26 cellular contexts compared by ENCODE assay signal in the genomic region with DNA sequence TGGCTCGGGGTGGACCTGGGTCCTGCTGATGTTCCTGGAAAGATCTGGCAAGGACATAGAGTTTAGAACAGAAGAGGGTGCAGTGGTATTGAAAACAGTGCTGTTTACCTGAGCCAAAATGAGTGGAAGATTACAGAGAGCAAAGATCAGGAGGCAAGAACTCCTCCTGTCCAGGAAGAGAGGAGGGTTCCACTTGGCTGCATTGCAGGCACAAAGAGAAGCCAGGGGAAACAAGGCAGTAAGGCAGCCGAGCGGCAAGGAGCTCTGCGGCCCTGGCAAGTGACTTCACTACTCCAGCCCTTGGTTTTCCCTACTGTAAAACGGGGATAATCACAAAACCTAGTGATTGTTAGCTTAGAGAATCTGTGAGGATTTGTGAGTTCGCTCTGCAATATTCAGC. TPM values are rescaled to one million over a fixed set of nuclear protein-coding genes. Genes with fewer than 3 reads are reported as not detected.
DNase-seq lines count a peak whose midpoint lies in the region; ATAC-seq, FAIRE-seq and TF ChIP-seq lines count a peak whose summit lies in the region.
"Had no signal": no experiment of that assay in that cellular context is flagged by ENCODE, and none has a peak within 500 bp of the region (broad histone marks: within the 10 kb centered on the region; RNA-seq: fewer than 3 reads in every experiment).

No MANE protein-coding gene starts in this region.

- no peak for DNase-seq in IMR-90
- no peak for DNase-seq in keratinocyte (ENCODE audit: low read depth, low spot score)
- DNase-seq in mucosa of gallbladder (ENCODE audit: low spot score), result peak; percentile 44
- no peak for DNase-seq in NCI-H510A (lab: John Stamatoyannopoulos, UW)
- DNase-seq in amygdala (lab: John Stamatoyannopoulos, UW), result no peak
- no peak for DNase-seq in HCEC 1CT
- DNase-seq: activated B cell treated with CpG ODN at 0.5 μM for 24 hours; activated CD4-positive, alpha-beta T cell treated with anti-CD3 and anti-CD28 coated beads, Interleukin-2, amount 50 U/mL, for 48 hours; activated gamma-delta T cell treated with Interleukin-2 at 50 U/mL for 16 hours; activated T-cell treated with anti-CD3 and anti-CD28 coated beads for 4 hours; AML-193; amniotic stem cell; DND-41; H9; hippocampal formation; NCI-H1105 treated with DMSO at 0.1 percent for 48 hours; NCI-H2081 treated with DMSO at 0.1 percent for 48 hours; NCI-H510A treated with DMSO at 0.1 percent for 48 hours; occipital lobe; stimulated activated naive CD4-positive, alpha-beta T cell had no signal

- no peak overlapping the region for H3K4me2 ChIP-seq in IMR-90 (ENCODE audit: low read depth, low read length)
- H3K4me2 ChIP-seq in keratinocyte (ENCODE audit: control insufficient read depth, extremely low read depth, insufficient read depth, low read depth, low read length), result no peak overlapping the region

- no peak overlapping the region for H3K23ac ChIP-seq in IMR-90 (ENCODE audit: low read depth, low read length)

- no peak for TF ChIP-seq CTCF in IMR-90 (conservative IDR thresholded peaks at IDR 0.05; ENCODE audit: low read depth, low read length)
- TF ChIP-seq CTCF in keratinocyte (optimal IDR thresholded peaks at IDR 0.05 in 1 of 3, IDR thresholded peaks at IDR 0.05 in 1 of 3, conservative IDR thresholded peaks at IDR 0.05 in 1 of 3; ENCODE audit: extremely low read depth in 1 of 3, insufficient read depth in 2 of 3, low read length in 3 of 3), result no peak

- H3K27me3 ChIP-seq in IMR-90 (ENCODE audit: control insufficient read depth, insufficient read depth, low read length) (no peaks in the 10 kb centered on the region), keratinocyte (ENCODE audit: control insufficient read depth, extremely low read depth, insufficient read depth, low read length) (no peaks in the 10 kb centered on the region)
- H3K27me3 ChIP-seq: cardiac muscle cell, dorsolateral prefrontal cortex, right atrium auricular region had no signal

- H3K27ac ChIP-seq in IMR-90 (ENCODE audit: insufficient read depth, low read length) (no peak overlapping the region), keratinocyte (ENCODE audit: control insufficient read depth, insufficient read depth, low read length) (peak overlapping the region; percentile 36)
- H3K27ac ChIP-seq: cardiac muscle cell, dorsolateral prefrontal cortex, right atrium auricular region, thoracic aorta had no signal

- WGBS in IMR-90 (ENCODE audit: extremely low coverage in 2 of 2, insufficient read length in 1 of 2), 2 experiments, result 67% methylated on average over 1 of the region's 6 CpGs; no CpG with 5 or more reads in 1 of the 2 experiments

- H4K20me1 ChIP-seq in IMR-90 (ENCODE audit: insufficient read depth, low read length) (peaks cover 6% of the 10 kb centered on the region), keratinocyte (ENCODE audit: control insufficient read depth, extremely low read depth, insufficient read depth, low read length) (peaks cover 5% of the 10 kb centered on the region)

- no peak overlapping the region for H3K4ac ChIP-seq in IMR-90 (ENCODE audit: low read depth, low read length)

- H2AK5ac ChIP-seq in IMR-90 (ENCODE audit: low read depth, low read length), result 0 out of 2 replicates have a peak overlapping the region, but pooled peaks have one; percentile 28

- H4K5ac ChIP-seq in IMR-90 (ENCODE audit: low read depth, low read length), result no peak overlapping the region

- H2AK9ac ChIP-seq in IMR-90 (replicated peaks; ENCODE audit: low read depth, low read length, poor library complexity), result no peak overlapping the region

- H3K9me1 ChIP-seq in IMR-90 (ENCODE audit: insufficient read depth, low read length) (peaks cover 6% of the 10 kb centered on the region), keratinocyte (ENCODE audit: control insufficient read depth, extremely low read depth, insufficient read depth, low read length) (no peaks in the 10 kb centered on the region)

- H3K9me3 ChIP-seq in IMR-90 (ENCODE audit: control insufficient read depth, insufficient read depth, low read length), result no peaks in the 10 kb centered on the region
- no peaks in the 10 kb centered on the region for H3K9me3 ChIP-seq in keratinocyte (ENCODE audit: control insufficient read depth, low read depth, low read length)
- H3K9me3 ChIP-seq: right atrium auricular region, thoracic aorta had no signal

- peaks cover 10 to 14% of the 10 kb centered on the region in 2 experiments; a peak in 3 of 4 replicates for H3K79me1 ChIP-seq in IMR-90 (ENCODE audit: low read depth in 1 of 2, low read length in 2 of 2)

- no TSS peak for BruUV-seq in IMR-90 (replicated peaks; lab: Mats Ljungman, UMichigan)

- dilution Hi-C loops in IMR-90 (cut with HindIII; ENCODE audit: low sequenced_read_pairs, unreplicated experiment), result no loop called here
- dilution Hi-C loops in keratinocyte (cut with MboI; ENCODE audit: extremely low pct_ligation_motif_present, low sequenced_read_pairs), result no loop called here

- no peak overlapping the region for H2BK20ac ChIP-seq in IMR-90 (ENCODE audit: low read depth, low read length)

- H3K9ac ChIP-seq in IMR-90 (ENCODE audit: low read depth, low read length) (no peak overlapping the region), keratinocyte (ENCODE audit: control insufficient read depth, extremely low read depth, insufficient read depth, low read length) (no peak overlapping the region)

- H3K14ac ChIP-seq in IMR-90 (replicated peaks; ENCODE audit: low read depth, low read length), result no peak overlapping the region

- H4K91ac ChIP-seq in IMR-90 (ENCODE audit: insufficient read depth, low read depth, low read length), result no peak overlapping the region

- H3K18ac ChIP-seq in IMR-90 (ENCODE audit: low read depth, low read length), result no peak overlapping the region

- H2AFZ ChIP-seq in IMR-90 (replicated peaks; ENCODE audit: low read length, poor library complexity) (peak overlapping the region; percentile 8), keratinocyte (ENCODE audit: control insufficient read depth, low read length) (peak overlapping the region; percentile 24)

- TF ChIP-seq RAD21 in IMR-90 (IDR thresholded peaks at IDR 0.05; ENCODE audit: low read length), result no peak

- CTCF ChIA-PET in IMR-90 (lab: Yijun Ruan, JAX), result no interaction called here

- ATAC-seq in IMR-90 (ENCODE audit: low read depth) (no peak), GM21737 (IDR thresholded peaks at IDR 0.05; ENCODE audit: unreplicated experiment) (no peak)
- ATAC-seq: SK-N-SH treated with all-trans-retinoic acid at 6 μM for 48 hours had no signal

- intact Hi-C loops in IMR-90 (cut with micrococcal nuclease), result no loop called here

- H3K79me2 ChIP-seq in keratinocyte (ENCODE audit: control insufficient read depth, insufficient read depth, low read length), result peaks cover 11% of the 10 kb centered on the region

- no peak overlapping the region for H3K4me3 ChIP-seq in IMR-90 (ENCODE audit: insufficient read depth, low read depth, low read length)
- no peak overlapping the region for H3K4me3 ChIP-seq in keratinocyte (ENCODE audit: control insufficient read depth in 2 of 3, extremely low read depth in 1 of 3, insufficient read depth in 2 of 3, low read depth in 1 of 3, low read length in 3 of 3)
- H3K4me3 ChIP-seq: cardiac muscle cell, dorsolateral prefrontal cortex, right atrium auricular region, thoracic aorta had no signal

- H3K36me3 ChIP-seq in IMR-90 (ENCODE audit: control insufficient read depth, insufficient read depth, low read length) (no peaks in the 10 kb centered on the region), keratinocyte (ENCODE audit: control insufficient read depth in 2 of 2, extremely low read depth in 1 of 2, insufficient read depth in 2 of 2, low read length in 2 of 2) (no peaks in the 10 kb centered on the region)
- H3K36me3 ChIP-seq: cardiac muscle cell, right atrium auricular region, thoracic aorta had no signal

- no peak for TF ChIP-seq POLR2A in IMR-90 (IDR thresholded peaks at IDR 0.05; ENCODE audit: low read depth, low read length)

- H3K56ac ChIP-seq in IMR-90 (ENCODE audit: extremely low read depth, insufficient read depth, low read length), result no peak overlapping the region

- POLR2A ChIA-PET in IMR-90 (lab: Charles Lee; ENCODE audit: unreplicated experiment), result no interaction called here

- in situ Hi-C loops in IMR-90 (cut with MboI; ENCODE audit: low sequenced_read_pairs), result no loop called here

- H4K8ac ChIP-seq in IMR-90 (ENCODE audit: low read depth in 2 of 2, low read length in 2 of 2), result no peak overlapping the region

- H2BK15ac ChIP-seq in IMR-90 (ENCODE audit: low read depth, low read length), result no peak overlapping the region

- no peak overlapping the region for H2BK120ac ChIP-seq in IMR-90 (ENCODE audit: low read depth, low read length)

- no peak overlapping the region for H2BK5ac ChIP-seq in IMR-90 (ENCODE audit: low read depth, low read length, poor library complexity, severe bottlenecking)

- peak; percentile 44 for FAIRE-seq in keratinocyte (lab: Jason Lieb, UNC)

- H3K4me1 ChIP-seq in IMR-90 (ENCODE audit: control insufficient read depth, insufficient read depth, low read length) (peaks cover 2% of the 10 kb centered on the region; the same call in 1 of the 2 replicates), keratinocyte (ENCODE audit: control insufficient read depth, extremely low read depth, insufficient read depth, low read length) (peaks cover 30% of the 10 kb centered on the region)

TF ChIP-seq in IMR-90, 13 proteins besides CTCF, POLR2A, EP300 and RAD21 (continues in another document):
- TF ChIP-seq RCOR1 (IDR thresholded peaks at IDR 0.05; ENCODE audit: insufficient replicate concordance, low read length) (no peak), MAFK (IDR thresholded peaks at IDR 0.05; ENCODE audit: low read depth, low read length) (no peak)
- TF ChIP-seq, protein P1, sequence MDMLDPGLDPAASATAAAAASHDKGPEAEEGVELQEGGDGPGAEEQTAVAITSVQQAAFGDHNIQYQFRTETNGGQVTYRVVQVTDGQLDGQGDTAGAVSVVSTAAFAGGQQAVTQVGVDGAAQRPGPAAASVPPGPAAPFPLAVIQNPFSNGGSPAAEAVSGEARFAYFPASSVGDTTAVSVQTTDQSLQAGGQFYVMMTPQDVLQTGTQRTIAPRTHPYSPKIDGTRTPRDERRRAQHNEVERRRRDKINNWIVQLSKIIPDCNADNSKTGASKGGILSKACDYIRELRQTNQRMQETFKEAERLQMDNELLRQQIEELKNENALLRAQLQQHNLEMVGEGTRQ (IDR thresholded peaks at IDR 0.05; ENCODE audit: low read depth, low read length), result no peak

RNA-seq across cellular contexts. Expression of a gene that starts 3.7 kb away (rescaled TPM):
- total RNA-seq in IMR-90 (2012; rRNA removed) (98.0 and 118 TPM in 2 replicates), mucosa of gallbladder (182 TPM)
- polyA plus RNA-seq in IMR-90 (2012; rRNA removed) (85.0 and 92.2 TPM in 2 replicates), keratinocyte (50.7 to 57.2 TPM (median 55.5 TPM) in 3 replicates)
- 72.9 and 85.4 TPM in 2 replicates for polyA plus RNA-seq in IMR-90 (2012; cell fraction: cytosol; rRNA removed)
- 56.7 and 72.6 TPM in 2 replicates for polyA plus RNA-seq in IMR-90 (2012; cell fraction: nucleus; rRNA removed; ENCODE audit: low replicate concordance)
- polyA plus RNA-seq in keratinocyte (2011; ENCODE audit: low read depth), result 69.6 TPM
- 41.3 and 48.2 TPM in 2 replicates for polyA plus RNA-seq in keratinocyte (2011; cell fraction: cytosol; rRNA removed)
- 72.4 and 73.4 TPM in 2 replicates for polyA plus RNA-seq in keratinocyte (2011; cell fraction: nucleus; rRNA removed)
- polyA plus RNA-seq in keratinocyte (2012; ENCODE audit: low replicate concordance), result 25.5 and 45.1 TPM in 2 replicates
- 29.4 to 42.1 TPM (median 36.9 TPM) in 3 replicates for polyA minus RNA-seq in keratinocyte
- 27.2 TPM for polyA minus RNA-seq in keratinocyte (2011; cell fraction: cytosol; rRNA and poly(A)+ RNA removed)
- polyA minus RNA-seq in keratinocyte (2011; cell fraction: nucleus; rRNA and poly(A)+ RNA removed), result 27.2 and 40.8 TPM in 2 replicates
